11 cellular contexts compared by ENCODE assay signal in the genomic region with DNA sequence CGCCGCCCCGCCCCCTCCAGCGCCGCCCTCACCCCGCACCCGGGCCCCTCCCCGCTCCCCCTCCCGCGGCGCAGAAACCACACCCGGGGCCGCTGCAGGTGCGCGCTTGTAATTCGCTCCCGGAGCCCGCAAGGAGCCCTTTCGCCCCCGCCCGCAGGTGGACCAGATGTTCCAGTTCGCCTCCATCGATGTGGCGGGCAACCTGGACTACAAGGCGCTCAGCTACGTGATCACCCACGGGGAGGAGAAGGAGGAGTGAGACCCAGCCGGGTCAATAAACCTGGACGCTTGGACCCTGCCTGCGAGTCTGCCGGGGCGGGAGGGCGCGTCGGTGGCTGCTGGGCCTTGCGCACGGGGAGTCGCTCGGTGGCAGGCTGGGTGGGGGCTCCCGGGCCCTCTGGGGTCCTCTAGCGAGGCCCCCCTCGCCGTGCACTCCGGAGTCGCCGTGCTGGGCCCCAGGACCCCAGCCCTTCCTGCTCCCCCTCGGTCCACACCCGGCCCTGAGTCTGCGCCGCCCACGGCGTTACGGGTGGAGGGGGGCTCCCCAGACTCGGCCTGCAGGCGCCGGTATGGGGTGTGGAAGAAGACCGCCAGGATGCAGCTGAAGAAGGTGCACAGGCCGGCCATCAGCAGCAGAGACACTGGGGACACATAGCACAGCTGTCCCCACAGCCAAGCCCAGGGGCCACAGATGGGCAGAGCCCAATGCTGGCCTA. TPM values are rescaled to one million over a fixed set of nuclear protein-coding genes. Genes with fewer than 3 reads are reported as not detected.
DNase-seq lines count a peak whose midpoint lies in the region; TF ChIP-seq lines count a peak whose summit lies in the region.
"Had no signal": no experiment of that assay in that cellular context is flagged by ENCODE, and none has a peak within 500 bp of the region (broad histone marks: within the 10 kb centered on the region; RNA-seq: fewer than 3 reads in every experiment).

No MANE protein-coding gene starts in this region.

- intact Hi-C loops in breast epithelium (cut with DNase I; ENCODE audit: low total_unique reads), result no loop called here

- H3K27me3 ChIP-seq in breast epithelium (no peaks in the 10 kb centered on the region), neuronal stem cell (ENCODE audit: control insufficient read depth in 3 of 3, insufficient read depth in 3 of 3, low read depth in 1 of 3, low read length in 3 of 3) (peaks cover 0 to 9% (median 2%) of the 10 kb centered on the region in 3 experiments)
- H3K27me3 ChIP-seq: heart left ventricle had no signal

- H3K4me1 ChIP-seq in breast epithelium (peaks cover 10% of the 10 kb centered on the region in 2 donors), neuronal stem cell (ENCODE audit: control insufficient read depth in 2 of 2, insufficient read depth in 1 of 2, low read depth in 1 of 2, low read length in 2 of 2) (peaks cover 6 to 9% of the 10 kb centered on the region in 2 donors)

- no peak overlapping the region for H2BK120ac ChIP-seq in neuronal stem cell (ENCODE audit: low read depth, low read length)

- no peak overlapping the region for H4K91ac ChIP-seq in neuronal stem cell (ENCODE audit: low read depth, low read length, poor library complexity)

- H3K4me3 ChIP-seq in breast epithelium (peak overlapping the region in 2 of 3 donors; percentile 63 to 92), neuronal stem cell (ENCODE audit: low read length in 2 of 2) (no peak overlapping the region)

- DNase-seq in NCI-H1417 (lab: John Stamatoyannopoulos, UW) (peak; percentile 83 to 91 (median 85)), NCI-H1417 treated with DMSO at 0.1 percent for 48 hours (lab: John Stamatoyannopoulos, UW) (no peak), NCI-H128 (lab: John Stamatoyannopoulos, UW; ENCODE audit: unreplicated experiment) (peak; percentile 3), breast epithelium (ENCODE audit: low spot score in 2 of 2) (peak in 1 of 2 donors; percentile 63), neuronal stem cell (ENCODE audit: low spot score) (no peak), ACHN (no peak), mucosa of gallbladder (ENCODE audit: low spot score) (no peak), GOT3 (lab: John Stamatoyannopoulos, UW) (no peak)
- DNase-seq: MV-4-11 had no signal

- no peak for TF ChIP-seq CTCF in breast epithelium (IDR thresholded peaks at IDR 0.05)

- H3K14ac ChIP-seq in neuronal stem cell (ENCODE audit: low read length), result no peak overlapping the region

- peak overlapping the region; percentile 75 for H2BK12ac ChIP-seq in neuronal stem cell (ENCODE audit: low read length)

- in situ Hi-C loops in ACHN (cut with HindIII; ENCODE audit: low pct_ligation_motif_present, low pct_unique_long_range_greater_than_20kb, low sequenced_read_pairs), result no loop called here

- H3K79me1 ChIP-seq in neuronal stem cell (ENCODE audit: low read depth, low read length), result peaks cover 7% of the 10 kb centered on the region

- peak overlapping the region; percentile 97 for H2AK5ac ChIP-seq in neuronal stem cell (ENCODE audit: low read depth, low read length)

- H3K9me3 ChIP-seq in breast epithelium (no peaks in the 10 kb centered on the region), neuronal stem cell (replicated peaks in 1 of 2; ENCODE audit: control insufficient read depth in 2 of 2, insufficient read depth in 1 of 2, low read depth in 1 of 2, low read length in 2 of 2) (no peaks in the 10 kb centered on the region)
- H3K9me3 ChIP-seq: heart left ventricle had no signal

- H3K36me3 ChIP-seq in breast epithelium (no peaks in the 10 kb centered on the region), neuronal stem cell (replicated peaks in 1 of 2; ENCODE audit: control insufficient read depth in 2 of 2, insufficient read depth in 2 of 2, low read length in 2 of 2) (no peaks in the 10 kb centered on the region)
- H3K36me3 ChIP-seq: heart left ventricle had no signal

- H2AFZ ChIP-seq in neuronal stem cell (ENCODE audit: low read length), result no peak overlapping the region

- H2BK15ac ChIP-seq in neuronal stem cell (ENCODE audit: low read length), result peak overlapping the region; percentile 26

- no peak overlapping the region for H4K8ac ChIP-seq in neuronal stem cell (ENCODE audit: low read depth, low read length)

- H3K27ac ChIP-seq in breast epithelium (peak overlapping the region; percentile 25 to 27), neuronal stem cell (replicated peaks; ENCODE audit: low read length) (no peak overlapping the region)

- no peak for TF ChIP-seq POLR2A in breast epithelium (IDR thresholded peaks at IDR 0.05)

- H3K18ac ChIP-seq in neuronal stem cell (ENCODE audit: low read length), result peak overlapping the region; percentile 89

- no peak overlapping the region for H2BK5ac ChIP-seq in neuronal stem cell (ENCODE audit: low read length)

- H3K9ac ChIP-seq in neuronal stem cell (ENCODE audit: low read depth, low read length, poor library complexity), result no peak overlapping the region

- no CpG with 5 or more reads among the region's 58 CpGs for WGBS in neuronal stem cell (ENCODE audit: extremely low coverage in 2 of 2, insufficient read length in 2 of 2, insufficient replicate concordance in 1 of 2), 2 donors

- no peak overlapping the region for H3K4ac ChIP-seq in neuronal stem cell (ENCODE audit: low read length)

- H3K4me2 ChIP-seq in neuronal stem cell (ENCODE audit: insufficient read depth, low read length, poor library complexity, severe bottlenecking), result no peak overlapping the region

- peak overlapping the region; percentile 8 for H3K23ac ChIP-seq in neuronal stem cell (ENCODE audit: low read depth, low read length, poor library complexity)

RNA-seq across cellular contexts. Expression of a gene that starts 7.1 kb away (rescaled TPM):
- 10 to 100 TPM; 14.4 to 22.3 (median 18.3) TPM for total RNA-seq in breast epithelium
- polyA plus RNA-seq in neuronal stem cell (2013, experiment 1 of 2), result 0.81 TPM
- polyA plus RNA-seq in neuronal stem cell (2013, experiment 2 of 2), result 0.57 TPM
- 13.9 TPM for total RNA-seq in mucosa of gallbladder
- polyA plus RNA-seq: AG04450 had no signal

RNA-seq across cellular contexts. Expression of a gene that starts 7.6 kb away (rescaled TPM):
- 10 to 100 TPM in 2 of 3 donors, 1 to 10 TPM in 1; 7.9 to 14.9 (median 12.1) TPM for total RNA-seq in breast epithelium
- 4.1 TPM for polyA plus RNA-seq in neuronal stem cell (2013, experiment 1 of 2)
- 3.9 TPM for polyA plus RNA-seq in neuronal stem cell (2013, experiment 2 of 2)
- total RNA-seq in mucosa of gallbladder, result 17.8 TPM

RNA-seq across cellular contexts. Expression of a gene that starts 7.8 kb away (rescaled TPM):
- total RNA-seq in breast epithelium (100 to 1,000 TPM; 108 to 179 (median 128) TPM), mucosa of gallbladder (252 TPM)
- polyA plus RNA-seq in neuronal stem cell (2013, experiment 1 of 2), result 966 TPM
- 911 TPM for polyA plus RNA-seq in neuronal stem cell (2013, experiment 2 of 2)

RNA-seq across cellular contexts. Expression of a gene that starts 23.7 kb away (rescaled TPM):
- 10 to 100 TPM; 60.6 to 71.7 (median 69.4) TPM for total RNA-seq in breast epithelium
- 40.8 TPM for polyA plus RNA-seq in neuronal stem cell (2013, experiment 1 of 2)
- polyA plus RNA-seq in neuronal stem cell (2013, experiment 2 of 2), result 42.5 TPM
- total RNA-seq in mucosa of gallbladder, result 60.6 TPM

RNA-seq across cellular contexts. Expression of a gene that starts 56.5 kb away (rescaled TPM):
- total RNA-seq in breast epithelium (10 to 100 TPM in 1 of 3 donors, 1 to 10 TPM in 2; 2.7 to 10.2 (median 8.5) TPM), mucosa of gallbladder (8.6 TPM)
- polyA plus RNA-seq in neuronal stem cell (2013, experiment 1 of 2), result 9.5 TPM
- 9.3 TPM for polyA plus RNA-seq in neuronal stem cell (2013, experiment 2 of 2)

Comparison
In these comparisons a context has a peak if more than half of its experiments do, and no peak if none do; other contexts are left out.
1. DNase-seq: peak in NCI-H1417 (3 of 3) and NCI-H128 (single experiment); none in NCI-H1417 treated with DMSO at 0.1 percent for 48 hours (single experiment), neuronal stem cell (single experiment), ACHN (single experiment), mucosa of gallbladder (single experiment) and GOT3 (single experiment).
2. H3K4me3 ChIP-seq: peak in breast epithelium (2 of 3); none in neuronal stem cell (0 of 2).